ENCODE assay signal across 10 cellular contexts in the genomic region with DNA sequence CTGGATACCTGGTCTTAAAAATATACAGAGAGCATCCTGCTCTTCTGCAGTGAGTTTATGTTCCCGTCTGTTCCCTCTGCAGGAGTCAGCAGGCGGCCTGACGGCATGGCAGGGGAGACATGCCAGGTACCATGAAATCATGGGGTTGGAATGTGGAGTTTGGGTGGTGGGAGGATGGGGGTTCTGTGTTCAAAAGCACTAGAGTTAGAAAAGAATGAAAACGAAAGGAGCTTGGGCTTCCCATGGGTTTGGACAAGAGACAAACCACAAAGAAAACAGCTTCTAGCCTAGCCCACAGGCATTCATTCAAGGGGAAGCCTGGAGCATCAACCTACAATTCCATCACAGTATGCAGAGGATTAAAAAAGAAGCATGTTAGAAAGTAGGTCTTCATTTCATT. TPM values are rescaled to one million over a fixed set of nuclear protein-coding genes. Genes with fewer than 3 reads are reported as not detected.
DNase-seq lines count a peak whose midpoint lies in the region; ATAC-seq and TF ChIP-seq lines count a peak whose summit lies in the region.
"Had no signal": no experiment of that assay in that cellular context is flagged by ENCODE, and none has a peak within 500 bp of the region (broad histone marks: within the 10 kb centered on the region; RNA-seq: fewer than 3 reads in every experiment).

No MANE protein-coding gene starts in this region.

- peak overlapping the region; percentile 49 for H3K27ac ChIP-seq in brain microvascular endothelial cell
- H3K27ac ChIP-seq in testis: peak overlapping the region in 1 of 2 donors; percentile 48

- H3K36me3 ChIP-seq in brain microvascular endothelial cell (replicated peaks) (no peaks in the 10 kb centered on the region), kidney epithelial cell (ENCODE audit: control insufficient read depth, insufficient read depth, low read length) (no peaks in the 10 kb centered on the region), testis (ENCODE audit: low read depth, missing control alignments) (no peaks in the 10 kb centered on the region)

- 55 to 70% methylated on average over 4 of the region's 4 CpGs for WGBS in testis, 2 donors

- no peak for TF ChIP-seq CTCF in brain microvascular endothelial cell (IDR thresholded peaks at IDR 0.05; ENCODE audit: low read depth, low read length, missing control alignments)
- no peak for TF ChIP-seq CTCF in kidney epithelial cell (IDR thresholded peaks at IDR 0.05; ENCODE audit: insufficient read depth, low read length, poor library complexity, severe bottlenecking)
- TF ChIP-seq CTCF in testis (IDR thresholded peaks at IDR 0.05): no peak

- DNase-seq in left cardiac atrium: peak; percentile 22
- DNase-seq in cardiac septum (ENCODE audit: low spot score): no peak
- peak; percentile 95 for DNase-seq in brain microvascular endothelial cell
- peak; percentile 84 for DNase-seq in kidney epithelial cell (ENCODE audit: low read depth)
- no peak for DNase-seq in testis
- DNase-seq in stimulated activated CD4-positive, alpha-beta T cell treated with anti-CD3 and anti-CD28 coated beads, Interleukin-4, amount 100 ng/mL, for 24 hours: no peak
- no peak for DNase-seq in NCI-H1930 (lab: John Stamatoyannopoulos, UW)
- DNase-seq: activated naive CD4-positive, alpha-beta T cell treated with anti-CD3 and anti-CD28 coated beads for 36 hours; T-helper 9 cell had no signal

- ATAC-seq in left cardiac atrium: peak in 1 of 2 donors; percentile 89
- no peak for ATAC-seq in GM19467 (IDR thresholded peaks at IDR 0.05; ENCODE audit: unreplicated experiment)

- H3K9me3 ChIP-seq in testis: no peaks in the 10 kb centered on the region

- H3K27me3 ChIP-seq in brain microvascular endothelial cell (replicated peaks): no peaks in the 10 kb centered on the region
- H3K27me3 ChIP-seq in kidney epithelial cell (ENCODE audit: control insufficient read depth, insufficient read depth, low read length): no peaks in the 10 kb centered on the region
- H3K27me3 ChIP-seq in testis: no peaks in the 10 kb centered on the region

- H3K4me3 ChIP-seq in brain microvascular endothelial cell (ENCODE audit: low read depth, low read length): no peak overlapping the region
- no peak overlapping the region for H3K4me3 ChIP-seq in kidney epithelial cell (ENCODE audit: low read depth, low read length)
- H3K4me3 ChIP-seq in testis: no peak overlapping the region

- no peaks in the 10 kb centered on the region for H3K4me1 ChIP-seq in testis

- in situ Hi-C loops in brain microvascular endothelial cell (cut with HindIII; ENCODE audit: low pct_ligation_motif_present, low sequenced_read_pairs): no loop called here

- intact Hi-C loops in left cardiac atrium (cut with DNase I) (no loop called here), cardiac septum (cut with DNase I) (no loop called here), testis (cut with DNase I; ENCODE audit: low total_unique reads) (no loop called here)

- TF ChIP-seq POLR2A in testis (IDR thresholded peaks at IDR 0.05): no peak

RNA-seq across cellular contexts. Expression of a gene that starts 59.9 kb away (rescaled TPM):
- 10 to 100 TPM; 11.1 to 11.4 TPM for total RNA-seq in left cardiac atrium
- total RNA-seq in cardiac septum: 10.7 TPM
- total RNA-seq in kidney epithelial cell: 16.6 and 18.7 TPM in 2 replicates
- total RNA-seq in testis: 10 to 100 TPM; 16.8 to 20.2 TPM
- 28.2 TPM for polyA plus RNA-seq in testis (ENCODE audit: insufficient read depth, low read depth, low replicate concordance)

Comparison
In these comparisons a context has a peak if more than half of its experiments do, and no peak if none do; other contexts are left out.
1. DNase-seq: peak in left cardiac atrium (single experiment), brain microvascular endothelial cell (single experiment) and kidney epithelial cell (single experiment); none in cardiac septum (single experiment), testis (single experiment), stimulated activated CD4-positive, alpha-beta T cell treated with anti-CD3 and anti-CD28 coated beads, Interleukin-4, amount 100 ng/mL, for 24 hours (single experiment) and NCI-H1930 (0 of 2).